12 cellular contexts compared by ENCODE assay signal in the genomic region with DNA sequence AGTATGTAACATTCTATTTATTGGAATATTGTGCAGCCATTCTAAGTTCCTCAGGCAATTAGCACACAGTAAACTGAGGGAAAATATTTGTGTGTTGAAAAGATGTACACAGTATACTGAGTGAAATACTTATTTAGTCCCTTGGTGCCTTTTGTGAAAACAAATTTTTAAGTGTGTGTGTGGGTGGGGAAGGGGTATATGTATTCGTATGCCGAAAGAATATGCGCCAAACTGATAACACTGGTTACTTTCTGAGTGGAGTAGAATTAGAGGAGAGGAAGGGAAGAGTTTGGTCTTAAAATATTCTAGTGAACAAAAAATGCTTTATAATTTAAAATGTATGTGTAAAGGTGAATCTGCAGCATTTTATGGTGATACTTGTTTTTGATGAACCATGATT. TPM values are rescaled to one million over a fixed set of nuclear protein-coding genes. Genes with fewer than 3 reads are reported as not detected.
DNase-seq lines count a peak whose midpoint lies in the region; ATAC-seq and TF ChIP-seq lines count a peak whose summit lies in the region.
"Had no signal": no experiment of that assay in that cellular context is flagged by ENCODE, and none has a peak within 500 bp of the region (broad histone marks: within the 10 kb centered on the region; RNA-seq: fewer than 3 reads in every experiment).

No MANE protein-coding gene starts in this region.

- POLR2A ChIA-PET in MCF 10A (lab: Yijun Ruan, JAX) (interaction anchor here (0.7 to 3.3 kb wide), 7 partner anchors 11 to 1156 kb away, joined by 3 to 19 read pairs (median 3); a partner anchor contains a TSS), WTC11 (lab: Charles Lee) (no interaction called here)

- no peak for TF ChIP-seq CTCF in MCF 10A (IDR thresholded peaks at IDR 0.05; ENCODE audit: unreplicated experiment)
- TF ChIP-seq CTCF in breast epithelium (IDR thresholded peaks at IDR 0.05) = no peak
- no peak for TF ChIP-seq CTCF in WTC11 (IDR thresholded peaks at IDR 0.05)
- TF ChIP-seq CTCF in foreskin keratinocyte (conservative IDR thresholded peaks at IDR 0.05) = no peak

- CTCF ChIA-PET in MCF 10A (lab: Yijun Ruan, JAX) (interaction anchor here (1.1 to 1.5 kb wide), 2 partner anchors 17 to 19 kb away, joined by 3 to 10 read pairs; no protein-coding TSS in a partner anchor), WTC11 (lab: Charles Lee) (interaction anchor here (1.2 kb wide), 1 partner anchor 131 kb away, joined by 3 read pairs; no protein-coding TSS in a partner anchor)

- H3K4me3 Mint-ChIP-seq in MCF 10A (ENCODE audit: unreplicated experiment) = peak overlapping the region; percentile 97
- H3K4me3 Mint-ChIP-seq in WTC11 = peak overlapping the region; percentile 57
- H3K4me3 Mint-ChIP-seq in stimulated activated memory B cell treated with anti-CD40 and anti-IgM and Interleukin-4, amounts not matched to agents 10 μg/mL and 1 μg/mL and 100 μg/mL, for 72 hours = peak overlapping the region; percentile 42

- ATAC-seq in WTC11 (no peak), foreskin keratinocyte (no peak)
- no peak for ATAC-seq in stimulated activated memory B cell treated with anti-CD40 and anti-IgM and Interleukin-4, amounts not matched to agents 10 μg/mL and 1 μg/mL and 100 μg/mL, for 72 hours

- H3K27me3 ChIP-seq in breast epithelium (no peaks in the 10 kb centered on the region), foreskin keratinocyte (no peaks in the 10 kb centered on the region)

- H3K27me3 Mint-ChIP-seq in MCF 10A (ENCODE audit: insufficient read depth, unreplicated experiment) = no peaks in the 10 kb centered on the region
- H3K27me3 Mint-ChIP-seq in WTC11 (ENCODE audit: low read depth) = no peaks in the 10 kb centered on the region
- H3K27me3 Mint-ChIP-seq in stimulated activated memory B cell treated with anti-CD40 and anti-IgM and Interleukin-4, amounts not matched to agents 10 μg/mL and 1 μg/mL and 100 μg/mL, for 72 hours = no peaks in the 10 kb centered on the region

- peak overlapping the region in 1 of 3 donors; percentile 29 for H3K4me3 ChIP-seq in breast epithelium

- H3K4me1 ChIP-seq in breast epithelium (peaks cover 0 to 4% of the 10 kb centered on the region in 2 donors), foreskin keratinocyte (peaks cover 16% of the 10 kb centered on the region)

- no peak for DNase-seq in MCF 10A (ENCODE audit: unreplicated experiment)
- DNase-seq in breast epithelium (ENCODE audit: low spot score in 2 of 2) = no peak
- DNase-seq in WTC11 (ENCODE audit: low spot score) = no peak
- DNase-seq in foreskin keratinocyte = no peak
- DNase-seq in NCI-H345 (lab: John Stamatoyannopoulos, UW) = no peak
- DNase-seq in H4 (ENCODE audit: low spot score) = no peak
- DNase-seq in activated effector memory CD4-positive, alpha-beta T cell treated with Interleukin-2 at 50 U/mL for 16 hours = no peak
- DNase-seq: C1 segment of cervical spinal cord; central memory CD4-positive, alpha-beta T cell; SIG-M5; stimulated activated CD4-positive, alpha-beta T cell treated with anti-CD3 and anti-CD28 coated beads, Interleukin-15, amount 100 ng/mL, for 24 hours had no signal

- TF ChIP-seq POLR2A in breast epithelium (IDR thresholded peaks at IDR 0.05) = no peak

- H3K36me3 Mint-ChIP-seq in MCF 10A (ENCODE audit: insufficient read depth, unreplicated experiment) = peaks cover 7% of the 10 kb centered on the region
- H3K36me3 Mint-ChIP-seq in WTC11 = peaks cover 6% of the 10 kb centered on the region
- H3K36me3 Mint-ChIP-seq in stimulated activated memory B cell treated with anti-CD40 and anti-IgM and Interleukin-4, amounts not matched to agents 10 μg/mL and 1 μg/mL and 100 μg/mL, for 72 hours = peaks cover 30% of the 10 kb centered on the region

- H3K4me1 Mint-ChIP-seq in MCF 10A (ENCODE audit: insufficient read depth, unreplicated experiment) (peaks cover 29% of the 10 kb centered on the region), WTC11 (peaks cover 60% of the 10 kb centered on the region)
- peaks cover 63% of the 10 kb centered on the region for H3K4me1 Mint-ChIP-seq in stimulated activated memory B cell treated with anti-CD40 and anti-IgM and Interleukin-4, amounts not matched to agents 10 μg/mL and 1 μg/mL and 100 μg/mL, for 72 hours

- H3K9me3 ChIP-seq in breast epithelium = no peaks in the 10 kb centered on the region

- no peaks in the 10 kb centered on the region for H3K36me3 ChIP-seq in breast epithelium

- peak overlapping the region; percentile 98 for H3K27ac Mint-ChIP-seq in MCF 10A (ENCODE audit: low read depth, unreplicated experiment)
- peak overlapping the region; percentile 78 for H3K27ac Mint-ChIP-seq in WTC11
- H3K27ac Mint-ChIP-seq in stimulated activated memory B cell treated with anti-CD40 and anti-IgM and Interleukin-4, amounts not matched to agents 10 μg/mL and 1 μg/mL and 100 μg/mL, for 72 hours = no peak overlapping the region

- H3K9me3 Mint-ChIP-seq in MCF 10A (ENCODE audit: unreplicated experiment) (no peaks in the 10 kb centered on the region), WTC11 (no peaks in the 10 kb centered on the region)
- no peaks in the 10 kb centered on the region for H3K9me3 Mint-ChIP-seq in stimulated activated memory B cell treated with anti-CD40 and anti-IgM and Interleukin-4, amounts not matched to agents 10 μg/mL and 1 μg/mL and 100 μg/mL, for 72 hours

- intact Hi-C loops in MCF 10A (cut with micrococcal nuclease) (loop anchor here (5.0 kb wide), 2 partner anchors 117 to 533 kb away; a partner anchor contains a TSS), breast epithelium (cut with DNase I; ENCODE audit: low total_unique reads) (no loop called here)

- no TSS peak for BruUV-seq in MCF 10A (replicated peaks; lab: Mats Ljungman, UMichigan)

- H3K27ac ChIP-seq in breast epithelium (no peak overlapping the region), foreskin keratinocyte (peak overlapping the region; percentile 39)

TF ChIP-seq in WTC11, 78 proteins besides CTCF, POLR2A, EP300 and RAD21:
- no peak for TF ChIP-seq CREB1 (CRISPR knock-in tag; IDR thresholded peaks at IDR 0.05)
- TF ChIP-seq JAZF1 (CRISPR knock-in tag; IDR thresholded peaks at IDR 0.05) = no peak
- TF ChIP-seq MXD4 (CRISPR knock-in tag; IDR thresholded peaks at IDR 0.05; ENCODE audit: borderline replicate concordance) = no peak
- TF ChIP-seq, protein P1, sequence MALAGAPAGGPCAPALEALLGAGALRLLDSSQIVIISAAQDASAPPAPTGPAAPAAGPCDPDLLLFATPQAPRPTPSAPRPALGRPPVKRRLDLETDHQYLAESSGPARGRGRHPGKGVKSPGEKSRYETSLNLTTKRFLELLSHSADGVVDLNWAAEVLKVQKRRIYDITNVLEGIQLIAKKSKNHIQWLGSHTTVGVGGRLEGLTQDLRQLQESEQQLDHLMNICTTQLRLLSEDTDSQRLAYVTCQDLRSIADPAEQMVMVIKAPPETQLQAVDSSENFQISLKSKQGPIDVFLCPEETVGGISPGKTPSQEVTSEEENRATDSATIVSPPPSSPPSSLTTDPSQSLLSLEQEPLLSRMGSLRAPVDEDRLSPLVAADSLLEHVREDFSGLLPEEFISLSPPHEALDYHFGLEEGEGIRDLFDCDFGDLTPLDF (CRISPR knock-in tag; IDR thresholded peaks at IDR 0.05) = no peak
- TF ChIP-seq, protein P2, sequence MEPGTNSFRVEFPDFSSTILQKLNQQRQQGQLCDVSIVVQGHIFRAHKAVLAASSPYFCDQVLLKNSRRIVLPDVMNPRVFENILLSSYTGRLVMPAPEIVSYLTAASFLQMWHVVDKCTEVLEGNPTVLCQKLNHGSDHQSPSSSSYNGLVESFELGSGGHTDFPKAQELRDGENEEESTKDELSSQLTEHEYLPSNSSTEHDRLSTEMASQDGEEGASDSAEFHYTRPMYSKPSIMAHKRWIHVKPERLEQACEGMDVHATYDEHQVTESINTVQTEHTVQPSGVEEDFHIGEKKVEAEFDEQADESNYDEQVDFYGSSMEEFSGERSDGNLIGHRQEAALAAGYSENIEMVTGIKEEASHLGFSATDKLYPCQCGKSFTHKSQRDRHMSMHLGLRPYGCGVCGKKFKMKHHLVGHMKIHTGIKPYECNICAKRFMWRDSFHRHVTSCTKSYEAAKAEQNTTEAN (CRISPR knock-in tag; IDR thresholded peaks at IDR 0.05) = no peak

RNA-seq across cellular contexts. Expression of a gene that starts 3.1 kb away (rescaled TPM):
- total RNA-seq in MCF 10A (2022) (32.7 and 34.1 TPM in 2 replicates), breast epithelium (10 to 100 TPM; 26.2 to 67.0 (median 43.9) TPM), WTC11 (2021) (186 to 207 TPM (median 191 TPM) in 3 replicates), foreskin keratinocyte (19.2 and 21.2 TPM in 2 replicates)
- polyA plus RNA-seq in foreskin keratinocyte = 8.4 and 10.9 TPM in 2 replicates
- 33.4 and 36.1 TPM in 2 replicates for total RNA-seq in H4 (2014; rRNA removed; shearing (Covaris generic))

RNA-seq across cellular contexts. Expression of a gene that starts 57.7 kb away (rescaled TPM):
- total RNA-seq in MCF 10A (2022) (64.8 and 65.2 TPM in 2 replicates), breast epithelium (100 to 1,000 TPM in 2 of 3 donors, 10 to 100 TPM in 1; 96.4 to 177 (median 117) TPM), WTC11 (2021) (49.6 to 54.3 TPM (median 53.0 TPM) in 3 replicates), foreskin keratinocyte (56.1 and 56.4 TPM in 2 replicates)
- 116 and 123 TPM in 2 replicates for polyA plus RNA-seq in foreskin keratinocyte
- 19.1 and 35.6 TPM in 2 replicates for total RNA-seq in H4 (2014; rRNA removed; shearing (Covaris generic))

Comparison
In these comparisons a context has a peak if more than half of its experiments do, and no peak if none do; other contexts are left out.
1. H3K4me3 Mint-ChIP-seq: peak in every context shown above with its lines; median percentile 97 in MCF 10A; 57 in WTC11; 42 in stimulated activated memory B cell treated with anti-CD40 and anti-IgM and Interleukin-4, amounts not matched to agents 10 μg/mL and 1 μg/mL and 100 μg/mL, for 72 hours.